ENCODE assay signal across 23 cellular contexts in genomic region chr7:155469311-155470185, GRCh38. TPM values are rescaled to one million over a fixed set of nuclear protein-coding genes. Genes with fewer than 3 reads are reported as not detected.
"Had no signal": no experiment of that assay in that cellular context is flagged by ENCODE, and none has a peak within 500 bp of the region (broad histone marks: within the 10 kb centered on the region; RNA-seq: fewer than 3 reads in every experiment).

No MANE protein-coding gene starts in this region.

- H3K9me3 Mint-ChIP-seq: activated B cell treated with CpG ODN at 0.5 μM for 24 hours; activated naive CD8-positive, alpha-beta T cell treated with anti-CD3 and anti-CD28 coated beads, Interleukin-2, amount 50 U/mL, for 24 hours; activated T-cell treated with anti-CD3 and anti-CD28 coated beads, Interleukin-2, amount 50 U/mL, for 72 hours; dendritic cell treated with granulocyte-macrophage colony-stimulating factor and Interleukin-4, amounts not matched to agents 40 ng/mL and 50 ng/mL, for 4 days; effector memory CD8-positive, alpha-beta T cell had no signal

- H3K27ac ChIP-seq: lower lobe of right lung, neutrophil, tibial nerve, vagina had no signal

- H3K27ac Mint-ChIP-seq: activated B cell treated with CpG ODN at 0.5 μM for 24 hours; activated CD8-positive, alpha-beta T cell treated with anti-CD3 and anti-CD28 coated beads, Interleukin-2, amount 10 ng/mL, durations not matched to agents 7 days and 5 days; activated naive CD8-positive, alpha-beta T cell treated with anti-CD3 and anti-CD28 coated beads, Interleukin-2, amount 50 U/mL, for 24 hours; activated T-cell treated with anti-CD3 and anti-CD28 coated beads, Interleukin-2, amount 50 U/mL, for 72 hours; dendritic cell treated with granulocyte-macrophage colony-stimulating factor and Interleukin-4, amounts not matched to agents 40 ng/mL and 50 ng/mL, for 4 days; effector memory CD8-positive, alpha-beta T cell had no signal

- H3K4me3 ChIP-seq: lower lobe of right lung, tibial nerve, vagina had no signal

- ATAC-seq: activated CD8-positive, alpha-beta T cell treated with anti-CD3 and anti-CD28 coated beads, Interleukin-2, amount 10 ng/mL, durations not matched to agents 7 days and 5 days; activated naive CD8-positive, alpha-beta T cell treated with anti-CD3 and anti-CD28 coated beads, Interleukin-2, amount 50 U/mL, for 24 hours; activated T-cell treated with anti-CD3 and anti-CD28 coated beads, Interleukin-2, amount 50 U/mL, for 72 hours; effector memory CD8-positive, alpha-beta T cell; left cardiac atrium; lower lobe of right lung had no signal

- H3K4me3 Mint-ChIP-seq: activated B cell treated with CpG ODN at 0.5 μM for 24 hours; activated CD8-positive, alpha-beta T cell treated with anti-CD3 and anti-CD28 coated beads, Interleukin-2, amount 10 ng/mL, durations not matched to agents 7 days and 5 days; activated naive CD8-positive, alpha-beta T cell treated with anti-CD3 and anti-CD28 coated beads, Interleukin-2, amount 50 U/mL, for 24 hours; dendritic cell treated with granulocyte-macrophage colony-stimulating factor and Interleukin-4, amounts not matched to agents 40 ng/mL and 50 ng/mL, for 4 days had no signal

- DNase-seq: activated B cell treated with CpG ODN at 0.5 μM for 24 hours; activated CD4-positive, alpha-beta T cell treated with anti-CD3 and anti-CD28 coated beads for 48 hours; activated CD8-positive, alpha-beta memory T cell treated with anti-CD3 and anti-CD28 coated beads, Interleukin-2, amount 50 U/mL, for 48 hours; activated CD8-positive, alpha-beta T cell treated with anti-CD3 and anti-CD28 coated beads, Interleukin-2, amount 10 ng/mL, durations not matched to agents 7 days and 5 days; activated naive CD4-positive, alpha-beta T cell; activated naive CD8-positive, alpha-beta T cell treated with anti-CD3 and anti-CD28 coated beads, Interleukin-2, amount 50 U/mL, for 24 hours; activated T-cell treated with anti-CD3 and anti-CD28 coated beads, Interleukin-2, amount 50 U/mL, for 72 hours; aorta; cerebellar nuclear complex; effector memory CD8-positive, alpha-beta T cell; left cardiac atrium; lower lobe of right lung; stimulated activated CD4-positive, alpha-beta T cell treated with anti-CD3 and anti-CD28 coated beads, Interleukin-15, amount 100 ng/mL, for 24 hours; stimulated activated CD4-positive, alpha-beta T cell treated with anti-CD3 and anti-CD28 coated beads, Interleukin-4, amount 100 ng/mL, for 1 hour; stimulated activated naive CD4-positive, alpha-beta T cell; substantia nigra; T-helper 2 cell had no signal

- H3K36me3 ChIP-seq: lower lobe of right lung, neutrophil, tibial nerve, vagina had no signal

- H3K9me3 ChIP-seq: lower lobe of right lung, neutrophil, tibial nerve, vagina had no signal

RNA-seq across cellular contexts. Expression of gene EN2, which starts 11.6 kb away (rescaled TPM):
- total RNA-seq: activated B cell treated with CpG ODN at 0.5 μM for 24 hours; activated CD8-positive, alpha-beta T cell treated with anti-CD3 and anti-CD28 coated beads, Interleukin-2, amount 10 ng/mL, durations not matched to agents 7 days and 5 days; activated T-cell treated with anti-CD3 and anti-CD28 coated beads, Interleukin-2, amount 50 U/mL, for 72 hours; aorta; epithelial cell of proximal tubule; frontal cortex; lower lobe of right lung had no signal
- polyA plus RNA-seq: aorta had no signal
